8 cellular contexts compared by ENCODE assay signal in genomic region chr1:157045251-157046218, GRCh38. TPM values are rescaled to one million over a fixed set of nuclear protein-coding genes. Genes with fewer than 3 reads are reported as not detected.
DNase-seq lines count a peak whose midpoint lies in the region; ATAC-seq and TF ChIP-seq lines count a peak whose summit lies in the region.

Gene ARHGEF11 (minus strand): TSS chr1:157045742. CDS start chr1:157044330, 1,412 bp downstream.

- no peak for ATAC-seq in CD8-positive, alpha-beta T cell
- ATAC-seq in GM19328 (IDR thresholded peaks at IDR 0.05; ENCODE audit: unreplicated experiment), result peak; percentile 50

- TF ChIP-seq EP300 in neural cell (conservative IDR thresholded peaks at IDR 0.05; ENCODE audit: poor library complexity, severe bottlenecking), result peak; percentile 19

- no peaks in the 10 kb centered on the region for H4K20me1 ChIP-seq in OCI-LY3 (ENCODE audit: insufficient read depth, low read length)
- peaks cover 4% of the 10 kb centered on the region for H4K20me1 ChIP-seq in neural cell (ENCODE audit: insufficient read depth)

- H3F3A ChIP-seq in neural cell (ENCODE audit: insufficient read depth, low read length, poor library complexity, severe bottlenecking), result no peaks in the 10 kb centered on the region

- H3K9me2 ChIP-seq in neural cell (ENCODE audit: insufficient read depth, low read length), result no peaks in the 10 kb centered on the region

- CTCF ChIA-PET in CD8-positive, alpha-beta T cell (lab: Charles Lee), result no interaction called here

- H3K4me3 ChIP-seq in CD8-positive, alpha-beta T cell (ENCODE audit: low read depth, low read length), result peak within 1 kb of the TSS; percentile 37
- H3K4me3 ChIP-seq in OCI-LY3 (ENCODE audit: low read length), result peak within 1 kb of the TSS; percentile 81
- H3K4me3 ChIP-seq in neural cell (ENCODE audit: low read length), result peak within 1 kb of the TSS; percentile 82
- peak within 1 kb of the TSS; percentile 64 to 83 for H3K4me3 ChIP-seq in vagina

- no peak within 1 kb of the TSS for H3K27ac ChIP-seq in CD8-positive, alpha-beta T cell (ENCODE audit: low read depth, low read length)
- peak within 1 kb of the TSS; percentile 16; the same call in 1 of the 2 replicates for H3K27ac ChIP-seq in OCI-LY3 (ENCODE audit: low read length)
- H3K27ac ChIP-seq in neural cell (ENCODE audit: low read length), result peak within 1 kb of the TSS; percentile 88
- peak within 1 kb of the TSS; percentile 88 for H3K27ac ChIP-seq in vagina

- TF ChIP-seq CTCF in CD8-positive, alpha-beta T cell (IDR thresholded peaks at IDR 0.05), result no peak
- TF ChIP-seq CTCF in OCI-LY3 (IDR thresholded peaks at IDR 0.05; ENCODE audit: low read depth, low read length) (no peak), neural cell (IDR thresholded peaks at IDR 0.05; ENCODE audit: poor library complexity, severe bottlenecking) (peak; percentile 7), vagina (IDR thresholded peaks at IDR 0.05) (no peak)

- no peaks in the 10 kb centered on the region for H3K9me3 Mint-ChIP-seq in CD8-positive, alpha-beta T cell
- no peaks in the 10 kb centered on the region for H3K9me3 Mint-ChIP-seq in activated naive CD8-positive, alpha-beta T cell treated with anti-CD3 and anti-CD28 coated beads for 36 hours

- H3K9ac ChIP-seq in OCI-LY3 (ENCODE audit: low read length) (peak within 1 kb of the TSS; percentile 87), neural cell (ENCODE audit: low read length) (peak within 1 kb of the TSS; percentile 90)

- TF ChIP-seq POLR2A in vagina (IDR thresholded peaks at IDR 0.05), result peak in 1 of 2 donors; percentile 67

- H2AFZ ChIP-seq in OCI-LY3 (ENCODE audit: low read depth, low read length) (peak within 1 kb of the TSS; percentile 87), neural cell (ENCODE audit: low read depth, low read length) (peak within 1 kb of the TSS; percentile 90)

- H3K9me3 ChIP-seq in CD8-positive, alpha-beta T cell (ENCODE audit: low read length), result no peaks in the 10 kb centered on the region
- H3K9me3 ChIP-seq in OCI-LY3 (ENCODE audit: insufficient read depth, low read length) (no peaks in the 10 kb centered on the region), neural cell (ENCODE audit: low read length) (no peaks in the 10 kb centered on the region), vagina (no peaks in the 10 kb centered on the region)

- H3K27ac Mint-ChIP-seq in CD8-positive, alpha-beta T cell, result no peak within 1 kb of the TSS
- no peak within 1 kb of the TSS for H3K27ac Mint-ChIP-seq in activated naive CD8-positive, alpha-beta T cell treated with anti-CD3 and anti-CD28 coated beads for 36 hours

- H3K4me2 ChIP-seq in OCI-LY3 (ENCODE audit: low read length) (peak within 1 kb of the TSS; percentile 78), neural cell (ENCODE audit: low read length) (peak within 1 kb of the TSS; percentile 79)

- POLR2A ChIA-PET in CD8-positive, alpha-beta T cell (lab: Charles Lee), result no interaction called here

- no peaks in the 10 kb centered on the region for H3K36me3 ChIP-seq in CD8-positive, alpha-beta T cell (ENCODE audit: insufficient read depth, low read length)
- H3K36me3 ChIP-seq in OCI-LY3 (replicated peaks; ENCODE audit: low read depth, low read length) (no peaks in the 10 kb centered on the region), neural cell (ENCODE audit: insufficient read depth, low read length) (no peaks in the 10 kb centered on the region), vagina (no peaks in the 10 kb centered on the region)

- peak within 1 kb of the TSS; percentile 88 for H3K4me3 Mint-ChIP-seq in CD8-positive, alpha-beta T cell
- H3K4me3 Mint-ChIP-seq in activated naive CD8-positive, alpha-beta T cell treated with anti-CD3 and anti-CD28 coated beads for 36 hours, result peak within 1 kb of the TSS; percentile 82

- DNase-seq in CD8-positive, alpha-beta T cell, result peak in 1 of 7 experiments; percentile 50
- peak; percentile 82 for DNase-seq in HuH-7 (ENCODE audit: low spot score)
- DNase-seq in activated naive CD8-positive, alpha-beta T cell treated with anti-CD3 and anti-CD28 coated beads for 36 hours, result peak; percentile 31
- DNase-seq in globus pallidus (ENCODE audit: low spot score), result peak; percentile 92
- no peak for DNase-seq in vagina (ENCODE audit: extremely low spot score in 2 of 2)

- peaks cover 15% of the 10 kb centered on the region for H3K4me1 Mint-ChIP-seq in CD8-positive, alpha-beta T cell (ENCODE audit: low read depth)
- peaks cover 17% of the 10 kb centered on the region for H3K4me1 Mint-ChIP-seq in activated naive CD8-positive, alpha-beta T cell treated with anti-CD3 and anti-CD28 coated beads for 36 hours

- no peaks in the 10 kb centered on the region for H3K36me3 Mint-ChIP-seq in CD8-positive, alpha-beta T cell
- H3K36me3 Mint-ChIP-seq in activated naive CD8-positive, alpha-beta T cell treated with anti-CD3 and anti-CD28 coated beads for 36 hours, result no peaks in the 10 kb centered on the region

- peaks cover 18% of the 10 kb centered on the region for H3K4me1 ChIP-seq in CD8-positive, alpha-beta T cell (ENCODE audit: insufficient read depth, low read length)
- peaks cover 23% of the 10 kb centered on the region for H3K4me1 ChIP-seq in OCI-LY3 (ENCODE audit: low read length)
- peaks cover 43% of the 10 kb centered on the region for H3K4me1 ChIP-seq in vagina

- no peak for TF ChIP-seq RAD21 in neural cell (conservative IDR thresholded peaks at IDR 0.05)

- intact Hi-C loops in CD8-positive, alpha-beta T cell (cut with DNase I, micrococcal nuclease), result no loop called here
- intact Hi-C loops in vagina (cut with DNase I), result no loop called here

- H3K27me3 ChIP-seq in CD8-positive, alpha-beta T cell (ENCODE audit: insufficient read depth, low read length), result peaks cover 28% of the 10 kb centered on the region
- no peaks in the 10 kb centered on the region for H3K27me3 ChIP-seq in OCI-LY3 (ENCODE audit: low read depth, low read length)
- no peaks in the 10 kb centered on the region for H3K27me3 ChIP-seq in neural cell (ENCODE audit: insufficient read depth, low read depth, low read length)
- no peaks in the 10 kb centered on the region for H3K27me3 ChIP-seq in vagina

- H3K79me2 ChIP-seq in OCI-LY3 (ENCODE audit: low read length) (peaks cover 24% of the 10 kb centered on the region), neural cell (replicated peaks; ENCODE audit: insufficient read depth, low read length) (peaks cover 46% of the 10 kb centered on the region)

- peaks cover 62% of the 10 kb centered on the region for H3K27me3 Mint-ChIP-seq in CD8-positive, alpha-beta T cell (ENCODE audit: low read depth)
- peaks cover 88% of the 10 kb centered on the region for H3K27me3 Mint-ChIP-seq in activated naive CD8-positive, alpha-beta T cell treated with anti-CD3 and anti-CD28 coated beads for 36 hours

TF ChIP-seq in neural cell, 6 proteins besides CTCF, POLR2A, EP300 and RAD21:
- peak; percentile 50 for TF ChIP-seq MXI1 (conservative IDR thresholded peaks at IDR 0.05; ENCODE audit: poor library complexity, severe bottlenecking)
- TF ChIP-seq TAF1 (IDR thresholded peaks at IDR 0.05; ENCODE audit: low read depth), result no peak
- peak; percentile 11 for TF ChIP-seq REST (IDR thresholded peaks at IDR 0.05; ENCODE audit: borderline replicate concordance)
- TF ChIP-seq POLR2AphosphoS5 (IDR thresholded peaks at IDR 0.05), result peak; percentile 45
- TF ChIP-seq SMC3 (conservative IDR thresholded peaks at IDR 0.05; ENCODE audit: poor library complexity), result no peak
- no peak for TF ChIP-seq EZH2 (IDR thresholded peaks at IDR 0.05; ENCODE audit: borderline replicate concordance, insufficient read depth, low read length, poor library complexity, severe bottlenecking)

RNA-seq across cellular contexts. Expression of gene ARHGEF11, which starts in this region (rescaled TPM):
- 1 to 10 TPM; 5.9 to 6.1 TPM for total RNA-seq in CD8-positive, alpha-beta T cell
- 1 to 10 TPM; 2.8 to 3.3 TPM for total RNA-seq in activated naive CD8-positive, alpha-beta T cell treated with anti-CD3 and anti-CD28 coated beads for 36 hours
- 33.2 and 42.8 TPM in 2 replicates for polyA plus RNA-seq in neural cell
- 63.3 and 68.9 TPM in 2 replicates for polyA minus RNA-seq in neural cell
- 29.2 TPM for total RNA-seq in vagina

Comparison
In these comparisons a context has a peak if more than half of its experiments do, and no peak if none do; other contexts are left out.
1. DNase-seq: peak in HuH-7 (single experiment), activated naive CD8-positive, alpha-beta T cell treated with anti-CD3 and anti-CD28 coated beads for 36 hours (single experiment) and globus pallidus (single experiment); none in vagina (0 of 2).
2. Peak in every context shown above with its lines, with median percentiles within 50 percentile points of each other: H3K4me3 ChIP-seq.